In genomic region chr6:82843291-82843885, GRCh38 we compare ENCODE assay signal across 1 cellular context.
TF ChIP-seq lines count a peak whose summit lies in the region.

No MANE protein-coding gene starts in this region.

TF ChIP-seq in WTC11, 78 proteins besides CTCF, POLR2A, EP300 and RAD21 (continued from another document):
- no peak for TF ChIP-seq IRF2 (CRISPR knock-in tag; IDR thresholded peaks at IDR 0.05; ENCODE audit: borderline replicate concordance, low read depth)
- TF ChIP-seq CREM (CRISPR knock-in tag; IDR thresholded peaks at IDR 0.05) = no peak
- no peak for TF ChIP-seq ZMAT4 (CRISPR knock-in tag; IDR thresholded peaks at IDR 0.05)
- TF ChIP-seq FOXP4 (CRISPR knock-in tag; IDR thresholded peaks at IDR 0.05) = no peak
- no peak for TF ChIP-seq PREB (CRISPR knock-in tag; IDR thresholded peaks at IDR 0.05; ENCODE audit: borderline replicate concordance)
- no peak for TF ChIP-seq AFF4 (CRISPR knock-in tag; IDR thresholded peaks at IDR 0.05; ENCODE audit: borderline replicate concordance)
- no peak for TF ChIP-seq ZNF396 (CRISPR knock-in tag; IDR thresholded peaks at IDR 0.05; ENCODE audit: borderline replicate concordance)
TF ChIP-seq in WTC11: peak in this region for 0.
